In genomic region chr6:111013144-111013905, GRCh38 we compare ENCODE assay signal across 20 cellular contexts. TPM values are rescaled to one million over a fixed set of nuclear protein-coding genes. Genes with fewer than 3 reads are reported as not detected.
DNase-seq lines count a peak whose midpoint lies in the region; ATAC-seq, FAIRE-seq and TF ChIP-seq lines count a peak whose summit lies in the region.
"Had no signal": no experiment of that assay in that cellular context is flagged by ENCODE, and none has a peak within 500 bp of the region (broad histone marks: within the 10 kb centered on the region; RNA-seq: fewer than 3 reads in every experiment).

No MANE protein-coding gene starts in this region.

- no peak for FAIRE-seq in small intestine (lab: Jason Lieb, UNC)
- FAIRE-seq: G401.6, GM12878, urothelium cell line had no signal

- POLR2A ChIA-PET in A673 (lab: Charles Lee; ENCODE audit: low non-redundant PET): no interaction called here
- POLR2A ChIA-PET in activated CD4-positive, alpha-beta memory T cell treated with anti-CD3 and anti-CD28 coated beads for 36 hours (lab: Charles Lee): no interaction called here

- CTCF ChIA-PET in A673 (lab: Charles Lee): no interaction called here
- CTCF ChIA-PET in activated CD4-positive, alpha-beta memory T cell treated with anti-CD3 and anti-CD28 coated beads for 36 hours (lab: Charles Lee): interaction anchor here (2.1 to 7.3 kb wide), 2 partner anchors 45 to 196 kb away, joined by 7 to 54 read pairs; no protein-coding TSS in a partner anchor

- no peak for TF ChIP-seq CTCF in 22Rv1 (IDR thresholded peaks at IDR 0.05)
- TF ChIP-seq CTCF in LNCaP clone FGC (IDR thresholded peaks at IDR 0.05; ENCODE audit: control insufficient read depth, extremely low read depth, insufficient read depth): no peak
- no peak for TF ChIP-seq CTCF in A673 (conservative IDR thresholded peaks at IDR 0.05; ENCODE audit: low read depth, low read length)

- DNase-seq in LNCaP clone FGC (ENCODE audit: low read depth): peak; percentile 75
- DNase-seq in NCI-H748 (lab: John Stamatoyannopoulos, UW; ENCODE audit: unreplicated experiment): peak; percentile 76
- DNase-seq in fibroblast of gingiva (ENCODE audit: low read depth): peak; percentile 34
- no peak for DNase-seq in small intestine
- no peak for DNase-seq in A673 (ENCODE audit: low spot score)
- DNase-seq in activated CD4-positive, alpha-beta memory T cell treated with anti-CD3 and anti-CD28 coated beads for 36 hours: no peak
- DNase-seq: activated CD4-positive, alpha-beta T cell treated with anti-CD3 and anti-CD28 coated beads, Interleukin-2, amount 50 U/mL, for 1 hour; activated naive CD4-positive, alpha-beta T cell treated with anti-CD3 and anti-CD28 coated beads, Interleukin-2, amount 10 ng/mL, durations not matched to agents 7 days and 5 days; glutamatergic neuron; GOT3; KG1; NCI-H187 treated with DMSO at 0.1 percent for 48 hours; nucleus accumbens had no signal

- H3K4me1 ChIP-seq in small intestine (ENCODE audit: control insufficient read depth in 2 of 2, insufficient read depth in 1 of 2, low read depth in 1 of 2, low read length in 1 of 2): no peaks in the 10 kb centered on the region
- no peaks in the 10 kb centered on the region for H3K4me1 ChIP-seq in A673 (ENCODE audit: insufficient read depth, low read length, poor library complexity, severe bottlenecking)

- no peaks in the 10 kb centered on the region for H3K27me3 Mint-ChIP-seq in activated CD4-positive, alpha-beta memory T cell treated with anti-CD3 and anti-CD28 coated beads for 36 hours
- H3K27me3 Mint-ChIP-seq: activated naive CD4-positive, alpha-beta T cell treated with anti-CD3 and anti-CD28 coated beads, Interleukin-2, amount 10 ng/mL, durations not matched to agents 7 days and 5 days had no signal

- H3K36me3 ChIP-seq in small intestine (ENCODE audit: control insufficient read depth in 2 of 2, insufficient read depth in 2 of 2, low read length in 2 of 2): peaks cover 4 to 7% of the 10 kb centered on the region in 2 donors
- H3K36me3 ChIP-seq in A673 (ENCODE audit: insufficient read depth, low read length, poor library complexity, severe bottlenecking): peaks cover 58% of the 10 kb centered on the region

- no peak for ATAC-seq in HG03469 (IDR thresholded peaks at IDR 0.05; ENCODE audit: unreplicated experiment)
- ATAC-seq: GM12878 had no signal

- BruUV-seq in A673 (replicated peaks; lab: Mats Ljungman, UMichigan): no TSS peak

- no peak overlapping the region for H3K4me3 ChIP-seq in LNCaP clone FGC (ENCODE audit: low read depth, low read length)
- H3K4me3 ChIP-seq in small intestine (ENCODE audit: low read depth in 1 of 2, low read length in 2 of 2): no peak overlapping the region
- H3K4me3 ChIP-seq in A673 (ENCODE audit: low read depth, low read length, poor library complexity, severe bottlenecking): no peak overlapping the region
- H3K4me3 ChIP-seq: GM12878, right lobe of liver had no signal

- H3K9me3 ChIP-seq in small intestine (ENCODE audit: control insufficient read depth, low read depth) (no peaks in the 10 kb centered on the region), A673 (ENCODE audit: low read depth, low read length, poor library complexity, severe bottlenecking) (no peaks in the 10 kb centered on the region)
- H3K9me3 ChIP-seq: right lobe of liver had no signal

- no peaks in the 10 kb centered on the region for H3K27me3 ChIP-seq in small intestine (ENCODE audit: control insufficient read depth in 2 of 2, insufficient read depth in 2 of 2, low read length in 2 of 2)
- no peaks in the 10 kb centered on the region for H3K27me3 ChIP-seq in A673 (replicated peaks; ENCODE audit: insufficient read depth, low read depth, low read length, poor library complexity)
- H3K27me3 ChIP-seq: right lobe of liver had no signal

- 73 to 78% (median 78%) methylated on average over 4 of the region's 4 CpGs for WGBS in small intestine, 3 donors

- intact Hi-C loops in A673 (cut with micrococcal nuclease; ENCODE audit: unreplicated experiment): no loop called here
- intact Hi-C loops in activated CD4-positive, alpha-beta memory T cell treated with anti-CD3 and anti-CD28 coated beads for 36 hours (cut with micrococcal nuclease): loop anchor here (5.0 kb wide), 1 partner anchor 1029 kb away; no protein-coding TSS in a partner anchor

- H3K27ac ChIP-seq in 22Rv1 (peak overlapping the region; percentile 69), small intestine (ENCODE audit: low read depth in 1 of 2, low read length in 1 of 2) (no peak overlapping the region), A673 (ENCODE audit: low read depth, low read length, poor library complexity, severe bottlenecking) (no peak overlapping the region)
- H3K27ac ChIP-seq: RWPE1 had no signal

- no peak overlapping the region for H3K27ac Mint-ChIP-seq in activated CD4-positive, alpha-beta memory T cell treated with anti-CD3 and anti-CD28 coated beads for 36 hours
- H3K27ac Mint-ChIP-seq: activated naive CD4-positive, alpha-beta T cell treated with anti-CD3 and anti-CD28 coated beads, Interleukin-2, amount 10 ng/mL, durations not matched to agents 7 days and 5 days had no signal

- no peak overlapping the region for H3K4me3 Mint-ChIP-seq in activated CD4-positive, alpha-beta memory T cell treated with anti-CD3 and anti-CD28 coated beads for 36 hours
- H3K4me3 Mint-ChIP-seq: activated naive CD4-positive, alpha-beta T cell treated with anti-CD3 and anti-CD28 coated beads, Interleukin-2, amount 10 ng/mL, durations not matched to agents 7 days and 5 days had no signal

- H3K9me3 Mint-ChIP-seq in activated CD4-positive, alpha-beta memory T cell treated with anti-CD3 and anti-CD28 coated beads for 36 hours: no peaks in the 10 kb centered on the region
- H3K9me3 Mint-ChIP-seq: activated naive CD4-positive, alpha-beta T cell treated with anti-CD3 and anti-CD28 coated beads, Interleukin-2, amount 10 ng/mL, durations not matched to agents 7 days and 5 days had no signal

- H3K4me1 Mint-ChIP-seq in activated CD4-positive, alpha-beta memory T cell treated with anti-CD3 and anti-CD28 coated beads for 36 hours (ENCODE audit: low read depth): peaks cover 4% of the 10 kb centered on the region

- H3K36me3 Mint-ChIP-seq in activated CD4-positive, alpha-beta memory T cell treated with anti-CD3 and anti-CD28 coated beads for 36 hours: peaks cover 46% of the 10 kb centered on the region

RNA-seq across cellular contexts. Expression of gene RPF2, which starts 31.5 kb away (rescaled TPM):
- polyA plus RNA-seq in small intestine: 10 to 100 TPM in 2 of 3 donors, 1 to 10 TPM in 1; 8.5 to 21.6 (median 15.4) TPM
- 69.4 and 81.5 TPM in 2 replicates for total RNA-seq in A673 (2021)
- total RNA-seq in activated CD4-positive, alpha-beta memory T cell treated with anti-CD3 and anti-CD28 coated beads for 36 hours: 10 to 100 TPM; 45.5 to 46.0 TPM

RNA-seq across cellular contexts. Expression of gene GTF3C6, which starts 54.8 kb away (rescaled TPM):
- 10 to 100 TPM; 74.8 to 78.1 (median 77.5) TPM for polyA plus RNA-seq in small intestine
- total RNA-seq in A673 (2021): 158 and 199 TPM in 2 replicates
- total RNA-seq in activated CD4-positive, alpha-beta memory T cell treated with anti-CD3 and anti-CD28 coated beads for 36 hours: 10 to 100 TPM; 97.1 to 97.7 TPM

Comparison
In these comparisons a context has a peak if more than half of its experiments do, and no peak if none do; other contexts are left out.
1. DNase-seq: peak in LNCaP clone FGC (single experiment), NCI-H748 (single experiment) and fibroblast of gingiva (single experiment); none in small intestine (single experiment), A673 (single experiment) and activated CD4-positive, alpha-beta memory T cell treated with anti-CD3 and anti-CD28 coated beads for 36 hours (single experiment).